Comparison of ENCODE assay signal across 1 cellular context in the genomic region with DNA sequence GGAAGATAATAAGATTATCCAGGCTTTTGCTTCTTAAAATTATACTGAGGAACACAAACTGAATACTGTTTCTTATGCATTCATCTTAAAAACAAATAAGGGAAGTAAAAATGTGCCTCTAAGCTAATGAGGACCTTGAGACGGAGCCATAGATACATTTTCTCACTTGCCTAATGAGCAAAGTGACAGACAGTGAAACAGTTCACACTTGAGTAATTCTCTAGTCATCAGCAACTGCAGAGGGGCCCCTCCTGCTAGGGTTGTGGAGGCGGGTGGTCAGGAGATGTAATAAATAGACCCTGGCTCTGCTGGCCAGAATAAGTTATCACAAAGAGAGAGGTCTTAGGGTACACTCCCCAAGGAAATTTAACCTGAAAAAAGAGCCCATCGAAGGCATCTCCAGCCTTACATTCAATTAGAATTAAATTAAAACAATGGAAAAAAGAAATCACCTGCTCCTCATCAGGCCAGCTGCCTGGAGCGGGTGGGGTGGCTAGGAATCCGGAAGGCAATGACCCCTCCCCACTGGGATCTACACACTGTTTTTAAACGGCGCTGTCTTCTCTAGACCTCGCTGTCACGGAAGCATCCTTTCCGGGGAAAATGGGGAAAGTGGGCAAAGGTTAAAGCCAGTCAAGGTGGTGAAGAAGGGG.
A peak's percentile ranks its signal among the peaks of the same experiment; 100 is the strongest.
TF ChIP-seq lines count a peak whose summit lies in the region.

No MANE protein-coding gene starts in this region.

TF ChIP-seq in GM12878, 131 proteins besides CTCF, POLR2A, EP300 and RAD21 (continued from another document and continues in another):
- TF ChIP-seq, protein P1, sequence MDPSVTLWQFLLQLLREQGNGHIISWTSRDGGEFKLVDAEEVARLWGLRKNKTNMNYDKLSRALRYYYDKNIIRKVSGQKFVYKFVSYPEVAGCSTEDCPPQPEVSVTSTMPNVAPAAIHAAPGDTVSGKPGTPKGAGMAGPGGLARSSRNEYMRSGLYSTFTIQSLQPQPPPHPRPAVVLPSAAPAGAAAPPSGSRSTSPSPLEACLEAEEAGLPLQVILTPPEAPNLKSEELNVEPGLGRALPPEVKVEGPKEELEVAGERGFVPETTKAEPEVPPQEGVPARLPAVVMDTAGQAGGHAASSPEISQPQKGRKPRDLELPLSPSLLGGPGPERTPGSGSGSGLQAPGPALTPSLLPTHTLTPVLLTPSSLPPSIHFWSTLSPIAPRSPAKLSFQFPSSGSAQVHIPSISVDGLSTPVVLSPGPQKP (IDR thresholded peaks at IDR 0.05; ENCODE audit: low read depth, low read length): no peak
- no peak for TF ChIP-seq YY1 (IDR thresholded peaks at IDR 0.05; ENCODE audit: low read depth, low read length)
- TF ChIP-seq, protein P2, sequence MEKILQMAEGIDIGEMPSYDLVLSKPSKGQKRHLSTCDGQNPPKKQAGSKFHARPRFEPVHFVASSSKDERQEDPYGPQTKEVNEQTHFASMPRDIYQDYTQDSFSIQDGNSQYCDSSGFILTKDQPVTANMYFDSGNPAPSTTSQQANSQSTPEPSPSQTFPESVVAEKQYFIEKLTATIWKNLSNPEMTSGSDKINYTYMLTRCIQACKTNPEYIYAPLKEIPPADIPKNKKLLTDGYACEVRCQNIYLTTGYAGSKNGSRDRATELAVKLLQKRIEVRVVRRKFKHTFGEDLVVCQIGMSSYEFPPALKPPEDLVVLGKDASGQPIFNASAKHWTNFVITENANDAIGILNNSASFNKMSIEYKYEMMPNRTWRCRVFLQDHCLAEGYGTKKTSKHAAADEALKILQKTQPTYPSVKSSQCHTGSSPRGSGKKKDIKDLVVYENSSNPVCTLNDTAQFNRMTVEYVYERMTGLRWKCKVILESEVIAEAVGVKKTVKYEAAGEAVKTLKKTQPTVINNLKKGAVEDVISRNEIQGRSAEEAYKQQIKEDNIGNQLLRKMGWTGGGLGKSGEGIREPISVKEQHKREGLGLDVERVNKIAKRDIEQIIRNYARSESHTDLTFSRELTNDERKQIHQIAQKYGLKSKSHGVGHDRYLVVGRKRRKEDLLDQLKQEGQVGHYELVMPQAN (conservative IDR thresholded peaks at IDR 0.05): no peak
- no peak for TF ChIP-seq MEF2A (IDR thresholded peaks at IDR 0.05; ENCODE audit: insufficient read depth, low read depth, low read length)
- TF ChIP-seq EED (IDR thresholded peaks at IDR 0.05; ENCODE audit: low read depth): no peak
- TF ChIP-seq SMC3 (IDR thresholded peaks at IDR 0.05; ENCODE audit: borderline replicate concordance, low read length): no peak
- TF ChIP-seq, protein P3, sequence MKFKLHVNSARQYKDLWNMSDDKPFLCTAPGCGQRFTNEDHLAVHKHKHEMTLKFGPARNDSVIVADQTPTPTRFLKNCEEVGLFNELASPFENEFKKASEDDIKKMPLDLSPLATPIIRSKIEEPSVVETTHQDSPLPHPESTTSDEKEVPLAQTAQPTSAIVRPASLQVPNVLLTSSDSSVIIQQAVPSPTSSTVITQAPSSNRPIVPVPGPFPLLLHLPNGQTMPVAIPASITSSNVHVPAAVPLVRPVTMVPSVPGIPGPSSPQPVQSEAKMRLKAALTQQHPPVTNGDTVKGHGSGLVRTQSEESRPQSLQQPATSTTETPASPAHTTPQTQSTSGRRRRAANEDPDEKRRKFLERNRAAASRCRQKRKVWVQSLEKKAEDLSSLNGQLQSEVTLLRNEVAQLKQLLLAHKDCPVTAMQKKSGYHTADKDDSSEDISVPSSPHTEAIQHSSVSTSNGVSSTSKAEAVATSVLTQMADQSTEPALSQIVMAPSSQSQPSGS (IDR thresholded peaks at IDR 0.05; ENCODE audit: low read length): peak; percentile 40; the same call in 1 of the 2 replicates
- no peak for TF ChIP-seq RELA (IDR thresholded peaks at IDR 0.05; ENCODE audit: borderline replicate concordance, partially characterized antibody)
- no peak for TF ChIP-seq CBFB (IDR thresholded peaks at IDR 0.05; ENCODE audit: low read depth)
- TF ChIP-seq, protein P4, sequence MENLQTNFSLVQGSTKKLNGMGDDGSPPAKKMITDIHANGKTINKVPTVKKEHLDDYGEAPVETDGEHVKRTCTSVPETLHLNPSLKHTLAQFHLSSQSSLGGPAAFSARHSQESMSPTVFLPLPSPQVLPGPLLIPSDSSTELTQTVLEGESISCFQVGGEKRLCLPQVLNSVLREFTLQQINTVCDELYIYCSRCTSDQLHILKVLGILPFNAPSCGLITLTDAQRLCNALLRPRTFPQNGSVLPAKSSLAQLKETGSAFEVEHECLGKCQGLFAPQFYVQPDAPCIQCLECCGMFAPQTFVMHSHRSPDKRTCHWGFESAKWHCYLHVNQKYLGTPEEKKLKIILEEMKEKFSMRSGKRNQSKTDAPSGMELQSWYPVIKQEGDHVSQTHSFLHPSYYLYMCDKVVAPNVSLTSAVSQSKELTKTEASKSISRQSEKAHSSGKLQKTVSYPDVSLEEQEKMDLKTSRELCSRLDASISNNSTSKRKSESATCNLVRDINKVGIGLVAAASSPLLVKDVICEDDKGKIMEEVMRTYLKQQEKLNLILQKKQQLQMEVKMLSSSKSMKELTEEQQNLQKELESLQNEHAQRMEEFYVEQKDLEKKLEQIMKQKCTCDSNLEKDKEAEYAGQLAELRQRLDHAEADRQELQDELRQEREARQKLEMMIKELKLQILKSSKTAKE (IDR thresholded peaks at IDR 0.05; ENCODE audit: low read depth, poor library complexity, severe bottlenecking): peak; percentile 99
- TF ChIP-seq CBX3 (IDR thresholded peaks at IDR 0.05; ENCODE audit: borderline replicate concordance, low read depth): no peak
- TF ChIP-seq NR2F1 (conservative IDR thresholded peaks at IDR 0.05): peak; percentile 55
- no peak for TF ChIP-seq TCF12 (IDR thresholded peaks at IDR 0.05; ENCODE audit: low read depth, low read length)
- no peak for TF ChIP-seq RB1 (IDR thresholded peaks at IDR 0.05; ENCODE audit: borderline replicate concordance)
- no peak for TF ChIP-seq NFYA (IDR thresholded peaks at IDR 0.05; ENCODE audit: borderline replicate concordance, low read depth, low read length)
- peak; percentile 65; the same call in 1 of the 2 replicates for TF ChIP-seq ZNF217 (IDR thresholded peaks at IDR 0.05)
- 0 out of 2 replicates have a peak, but pooled peaks have one; percentile 72 for TF ChIP-seq MTA3 (IDR thresholded peaks at IDR 0.05; ENCODE audit: borderline replicate concordance, low read length)
- no peak; the same call in 1 of the 2 replicates for TF ChIP-seq ZSCAN29 (IDR thresholded peaks at IDR 0.05)
- TF ChIP-seq, protein P5, sequence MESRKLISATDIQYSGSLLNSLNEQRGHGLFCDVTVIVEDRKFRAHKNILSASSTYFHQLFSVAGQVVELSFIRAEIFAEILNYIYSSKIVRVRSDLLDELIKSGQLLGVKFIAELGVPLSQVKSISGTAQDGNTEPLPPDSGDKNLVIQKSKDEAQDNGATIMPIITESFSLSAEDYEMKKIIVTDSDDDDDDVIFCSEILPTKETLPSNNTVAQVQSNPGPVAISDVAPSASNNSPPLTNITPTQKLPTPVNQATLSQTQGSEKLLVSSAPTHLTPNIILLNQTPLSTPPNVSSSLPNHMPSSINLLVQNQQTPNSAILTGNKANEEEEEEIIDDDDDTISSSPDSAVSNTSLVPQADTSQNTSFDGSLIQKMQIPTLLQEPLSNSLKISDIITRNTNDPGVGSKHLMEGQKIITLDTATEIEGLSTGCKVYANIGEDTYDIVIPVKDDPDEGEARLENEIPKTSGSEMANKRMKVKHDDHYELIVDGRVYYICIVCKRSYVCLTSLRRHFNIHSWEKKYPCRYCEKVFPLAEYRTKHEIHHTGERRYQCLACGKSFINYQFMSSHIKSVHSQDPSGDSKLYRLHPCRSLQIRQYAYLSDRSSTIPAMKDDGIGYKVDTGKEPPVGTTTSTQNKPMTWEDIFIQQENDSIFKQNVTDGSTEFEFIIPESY (IDR thresholded peaks at IDR 0.05): no peak
- TF ChIP-seq, protein P6, sequence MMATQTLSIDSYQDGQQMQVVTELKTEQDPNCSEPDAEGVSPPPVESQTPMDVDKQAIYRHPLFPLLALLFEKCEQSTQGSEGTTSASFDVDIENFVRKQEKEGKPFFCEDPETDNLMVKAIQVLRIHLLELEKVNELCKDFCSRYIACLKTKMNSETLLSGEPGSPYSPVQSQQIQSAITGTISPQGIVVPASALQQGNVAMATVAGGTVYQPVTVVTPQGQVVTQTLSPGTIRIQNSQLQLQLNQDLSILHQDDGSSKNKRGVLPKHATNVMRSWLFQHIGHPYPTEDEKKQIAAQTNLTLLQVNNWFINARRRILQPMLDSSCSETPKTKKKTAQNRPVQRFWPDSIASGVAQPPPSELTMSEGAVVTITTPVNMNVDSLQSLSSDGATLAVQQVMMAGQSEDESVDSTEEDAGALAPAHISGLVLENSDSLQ (IDR thresholded peaks at IDR 0.05): peak; percentile 93
- peak; percentile 64; the same call in 1 of the 2 replicates for TF ChIP-seq TBL1XR1 (IDR thresholded peaks at IDR 0.05; ENCODE audit: low read depth, low read length)
- TF ChIP-seq RUNX3 (IDR thresholded peaks at IDR 0.05; ENCODE audit: low read length): peak; percentile 38; the same call in 1 of the 2 replicates
- TF ChIP-seq CREB1 (IDR thresholded peaks at IDR 0.05; ENCODE audit: low read depth): 0 out of 2 replicates have a peak, but pooled peaks have one; percentile 22
- TF ChIP-seq PAX5 (IDR thresholded peaks at IDR 0.05; ENCODE audit: borderline replicate concordance, low read depth, low read length): peak; percentile 93
- 0 out of 4 replicates have a peak, but pooled peaks of 1 of the 2 experiments have one; percentile 6 for TF ChIP-seq CEBPB (IDR thresholded peaks at IDR 0.05; ENCODE audit: borderline replicate concordance in 1 of 2, low read depth in 2 of 2, low read length in 2 of 2)
- TF ChIP-seq, protein P7, sequence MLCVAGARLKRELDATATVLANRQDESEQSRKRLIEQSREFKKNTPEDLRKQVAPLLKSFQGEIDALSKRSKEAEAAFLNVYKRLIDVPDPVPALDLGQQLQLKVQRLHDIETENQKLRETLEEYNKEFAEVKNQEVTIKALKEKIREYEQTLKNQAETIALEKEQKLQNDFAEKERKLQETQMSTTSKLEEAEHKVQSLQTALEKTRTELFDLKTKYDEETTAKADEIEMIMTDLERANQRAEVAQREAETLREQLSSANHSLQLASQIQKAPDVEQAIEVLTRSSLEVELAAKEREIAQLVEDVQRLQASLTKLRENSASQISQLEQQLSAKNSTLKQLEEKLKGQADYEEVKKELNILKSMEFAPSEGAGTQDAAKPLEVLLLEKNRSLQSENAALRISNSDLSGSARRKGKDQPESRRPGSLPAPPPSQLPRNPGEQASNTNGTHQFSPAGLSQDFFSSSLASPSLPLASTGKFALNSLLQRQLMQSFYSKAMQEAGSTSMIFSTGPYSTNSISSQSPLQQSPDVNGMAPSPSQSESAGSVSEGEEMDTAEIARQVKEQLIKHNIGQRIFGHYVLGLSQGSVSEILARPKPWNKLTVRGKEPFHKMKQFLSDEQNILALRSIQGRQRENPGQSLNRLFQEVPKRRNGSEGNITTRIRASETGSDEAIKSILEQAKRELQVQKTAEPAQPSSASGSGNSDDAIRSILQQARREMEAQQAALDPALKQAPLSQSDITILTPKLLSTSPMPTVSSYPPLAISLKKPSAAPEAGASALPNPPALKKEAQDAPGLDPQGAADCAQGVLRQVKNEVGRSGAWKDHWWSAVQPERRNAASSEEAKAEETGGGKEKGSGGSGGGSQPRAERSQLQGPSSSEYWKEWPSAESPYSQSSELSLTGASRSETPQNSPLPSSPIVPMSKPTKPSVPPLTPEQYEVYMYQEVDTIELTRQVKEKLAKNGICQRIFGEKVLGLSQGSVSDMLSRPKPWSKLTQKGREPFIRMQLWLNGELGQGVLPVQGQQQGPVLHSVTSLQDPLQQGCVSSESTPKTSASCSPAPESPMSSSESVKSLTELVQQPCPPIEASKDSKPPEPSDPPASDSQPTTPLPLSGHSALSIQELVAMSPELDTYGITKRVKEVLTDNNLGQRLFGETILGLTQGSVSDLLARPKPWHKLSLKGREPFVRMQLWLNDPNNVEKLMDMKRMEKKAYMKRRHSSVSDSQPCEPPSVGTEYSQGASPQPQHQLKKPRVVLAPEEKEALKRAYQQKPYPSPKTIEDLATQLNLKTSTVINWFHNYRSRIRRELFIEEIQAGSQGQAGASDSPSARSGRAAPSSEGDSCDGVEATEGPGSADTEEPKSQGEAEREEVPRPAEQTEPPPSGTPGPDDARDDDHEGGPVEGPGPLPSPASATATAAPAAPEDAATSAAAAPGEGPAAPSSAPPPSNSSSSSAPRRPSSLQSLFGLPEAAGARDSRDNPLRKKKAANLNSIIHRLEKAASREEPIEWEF (IDR thresholded peaks at IDR 0.05; ENCODE audit: insufficient replicate concordance, low read depth, low read length): peak; percentile 70
- TF ChIP-seq, protein P8, sequence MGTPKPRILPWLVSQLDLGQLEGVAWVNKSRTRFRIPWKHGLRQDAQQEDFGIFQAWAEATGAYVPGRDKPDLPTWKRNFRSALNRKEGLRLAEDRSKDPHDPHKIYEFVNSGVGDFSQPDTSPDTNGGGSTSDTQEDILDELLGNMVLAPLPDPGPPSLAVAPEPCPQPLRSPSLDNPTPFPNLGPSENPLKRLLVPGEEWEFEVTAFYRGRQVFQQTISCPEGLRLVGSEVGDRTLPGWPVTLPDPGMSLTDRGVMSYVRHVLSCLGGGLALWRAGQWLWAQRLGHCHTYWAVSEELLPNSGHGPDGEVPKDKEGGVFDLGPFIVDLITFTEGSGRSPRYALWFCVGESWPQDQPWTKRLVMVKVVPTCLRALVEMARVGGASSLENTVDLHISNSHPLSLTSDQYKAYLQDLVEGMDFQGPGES (IDR thresholded peaks at IDR 0.05): no peak
- TF ChIP-seq TCF3 (IDR thresholded peaks at IDR 0.05; ENCODE audit: borderline replicate concordance, insufficient read depth, low read depth, low read length): no peak
- TF ChIP-seq ATF7 (IDR thresholded peaks at IDR 0.05; ENCODE audit: low read depth): peak; percentile 80
- TF ChIP-seq, protein P9, sequence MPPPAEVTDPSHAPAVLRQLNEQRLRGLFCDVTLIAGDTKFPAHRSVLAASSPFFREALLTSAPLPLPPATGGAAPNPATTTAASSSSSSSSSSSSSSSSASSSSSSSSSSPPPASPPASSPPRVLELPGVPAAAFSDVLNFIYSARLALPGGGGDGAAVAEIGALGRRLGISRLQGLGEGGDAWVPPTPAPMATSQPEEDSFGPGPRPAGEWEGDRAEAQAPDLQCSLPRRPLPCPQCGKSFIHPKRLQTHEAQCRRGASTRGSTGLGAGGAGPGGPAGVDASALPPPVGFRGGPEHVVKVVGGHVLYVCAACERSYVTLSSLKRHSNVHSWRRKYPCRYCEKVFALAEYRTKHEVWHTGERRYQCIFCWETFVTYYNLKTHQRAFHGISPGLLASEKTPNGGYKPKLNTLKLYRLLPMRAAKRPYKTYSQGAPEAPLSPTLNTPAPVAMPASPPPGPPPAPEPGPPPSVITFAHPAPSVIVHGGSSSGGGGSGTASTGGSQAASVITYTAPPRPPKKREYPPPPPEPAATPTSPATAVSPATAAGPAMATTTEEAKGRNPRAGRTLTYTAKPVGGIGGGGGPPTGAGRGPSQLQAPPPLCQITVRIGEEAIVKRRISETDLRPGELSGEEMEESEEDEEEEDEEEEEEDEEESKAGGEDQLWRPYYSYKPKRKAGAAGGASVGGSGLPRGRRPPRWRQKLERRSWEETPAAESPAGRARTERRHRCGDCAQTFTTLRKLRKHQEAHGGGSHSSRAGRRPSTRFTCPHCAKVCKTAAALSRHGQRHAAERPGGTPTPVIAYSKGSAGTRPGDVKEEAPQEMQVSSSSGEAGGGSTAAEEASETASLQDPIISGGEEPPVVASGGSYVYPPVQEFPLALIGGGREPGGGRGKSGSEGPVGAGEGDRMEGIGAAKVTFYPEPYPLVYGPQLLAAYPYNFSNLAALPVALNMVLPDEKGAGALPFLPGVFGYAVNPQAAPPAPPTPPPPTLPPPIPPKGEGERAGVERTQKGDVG (CRISPR knock-in tag; IDR thresholded peaks at IDR 0.05): no peak
- peak; percentile 25 for TF ChIP-seq SP1 (IDR thresholded peaks at IDR 0.05; ENCODE audit: low read depth, low read length)
- no peak for TF ChIP-seq HDAC6 (IDR thresholded peaks at IDR 0.05; ENCODE audit: unreplicated experiment)
- peak; percentile 92 for TF ChIP-seq BCL11A (IDR thresholded peaks at IDR 0.05; ENCODE audit: low read depth, low read length)
